ENCODE assay signal across 8 cellular contexts in genomic region chr22:50200333-50201190, GRCh38. TPM values are rescaled to one million over a fixed set of nuclear protein-coding genes. Genes with fewer than 3 reads are reported as not detected.
A peak's percentile ranks its signal among the peaks of the same experiment; 100 is the strongest.
DNase-seq lines count a peak whose midpoint lies in the region; ATAC-seq and TF ChIP-seq lines count a peak whose summit lies in the region.

Gene SELENOO, plus strand, starts transcription at chr22:50201011. Its CDS starts 26 bp downstream, at chr22:50201037.

- 0 to 1% methylated on average over 68 to 114 of the region's 114 CpGs for whole genome bisulfite sequencing in aorta, 2 donors

- H3K36me3 ChIP-seq in aorta (ENCODE audit: control insufficient read depth in 1 of 2, insufficient read depth in 2 of 2, low read length in 1 of 2), result peaks cover 0 to 2% of the 10 kb centered on the region in 2 donors

- peak; percentile 95 for DNase-seq in GM12865 (ENCODE audit: low read depth)
- peak; percentile 77 for DNase-seq in NCI-H1694 treated with DMSO at 0.1 percent for 48 hours (lab: John Stamatoyannopoulos, UW)
- peak; percentile 82 for DNase-seq in T-helper 9 cell
- DNase-seq in astrocyte of the cerebellum (ENCODE audit: low read depth), result peak; percentile 48
- peak; percentile 100 for DNase-seq in hepatic stellate cell (ENCODE audit: low spot score)
- DNase-seq in retina, result peak; percentile 91
- DNase-seq in aorta, result peak; percentile 95 to 98

- ATAC-seq in HG02678 (IDR thresholded peaks at IDR 0.05; ENCODE audit: unreplicated experiment), result peak; percentile 71
- peak; percentile 94 for ATAC-seq in aorta (ENCODE audit: low FRiP score)

- in situ Hi-C loops in astrocyte of the cerebellum (cut with HindIII; ENCODE audit: low sequenced_read_pairs), result no loop called here

- H3K9me3 ChIP-seq in aorta (ENCODE audit: control insufficient read depth, low read length), result no peaks in the 10 kb centered on the region

- no peaks in the 10 kb centered on the region for H3K27me3 ChIP-seq in aorta (ENCODE audit: control insufficient read depth in 1 of 2, insufficient read depth in 2 of 2, low read length in 1 of 2)

- no peak for TF ChIP-seq CTCF in GM12865 (IDR thresholded peaks at IDR 0.05; ENCODE audit: insufficient read depth, low read depth, low read length, missing control alignments)
- no peak for TF ChIP-seq CTCF in astrocyte of the cerebellum (IDR thresholded peaks at IDR 0.05; ENCODE audit: low read depth, low read length, missing control alignments)

- peak within 1 kb of the TSS; percentile 85 for H3K4me3 ChIP-seq in GM12865 (ENCODE audit: low read depth, low read length)
- peak within 1 kb of the TSS; percentile 64 for H3K4me3 ChIP-seq in astrocyte of the cerebellum (ENCODE audit: low read depth, low read length)
- H3K4me3 ChIP-seq in aorta (ENCODE audit: low read length in 2 of 2), result peak within 1 kb of the TSS; percentile 72 to 92

- H3K4me1 ChIP-seq in aorta (ENCODE audit: control insufficient read depth in 1 of 2, insufficient read depth in 2 of 2, low read length in 2 of 2), result no peaks in the 10 kb centered on the region

- peak within 1 kb of the TSS in 1 of 2 donors; percentile 35 for H3K27ac ChIP-seq in aorta (ENCODE audit: low read depth in 1 of 2, low read length in 2 of 2)

- intact Hi-C loops in aorta (cut with DNase I), result loop anchor here in 1 of 2 donors (10.0 kb wide), 2 partner anchors 236 to 276 kb away; partner anchors contain the start of gene PIM3

RNA-seq across cellular contexts. Expression of gene SELENOO, which starts in this region (rescaled TPM):
- 10 to 100 TPM; 14.2 to 21.6 TPM for total RNA-seq in aorta
- 100 to 1,000 TPM in 1 of 2 donors, 10 to 100 TPM in 1; 11.6 to 105 TPM for polyA plus RNA-seq in aorta

Comparison
In these comparisons a context has a peak if more than half of its experiments do, and no peak if none do; other contexts are left out.
1. DNase-seq: peak in every context shown above with its lines; median percentile 100 in hepatic stellate cell; 96 in aorta; 95 in GM12865; 91 in retina; 82 in T-helper 9 cell; 77 in NCI-H1694 treated with DMSO at 0.1 percent for 48 hours; 48 in astrocyte of the cerebellum.